15 cellular contexts compared by ENCODE assay signal in the genomic region with DNA sequence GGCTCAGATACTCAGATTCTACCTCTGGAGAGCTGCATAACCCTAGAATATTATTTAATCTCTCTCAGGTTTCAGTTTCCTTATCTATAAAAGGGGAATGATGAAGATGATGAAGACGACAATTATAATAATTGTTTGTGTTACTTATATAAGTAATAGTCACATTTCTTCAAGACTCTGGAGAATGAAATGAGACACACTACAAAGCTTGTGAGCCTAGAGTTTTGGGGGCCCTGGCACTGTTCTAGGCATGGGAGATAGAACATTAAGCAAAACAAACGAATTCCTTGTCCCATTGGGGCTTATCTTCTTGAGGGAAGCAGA. TPM values are rescaled to one million over a fixed set of nuclear protein-coding genes. Genes with fewer than 3 reads are reported as not detected.
A peak's percentile ranks its signal among the peaks of the same experiment; 100 is the strongest.
DNase-seq lines count a peak whose midpoint lies in the region; ATAC-seq, FAIRE-seq and TF ChIP-seq lines count a peak whose summit lies in the region.
"Had no signal": no experiment of that assay in that cellular context is flagged by ENCODE, and none has a peak within 500 bp of the region (broad histone marks: within the 10 kb centered on the region; RNA-seq: fewer than 3 reads in every experiment).

No MANE protein-coding gene starts in this region.

- peak overlapping the region; percentile 73 for H2AFZ ChIP-seq in keratinocyte (ENCODE audit: control insufficient read depth, low read length)

- H3K4me3 ChIP-seq in keratinocyte (ENCODE audit: control insufficient read depth in 2 of 3, extremely low read depth in 1 of 3, insufficient read depth in 2 of 3, low read depth in 1 of 3, low read length in 3 of 3) (no peak overlapping the region), testis (no peak overlapping the region), upper lobe of left lung (no peak overlapping the region)

- H3K4me3 Mint-ChIP-seq in activated naive CD4-positive, alpha-beta T cell treated with anti-CD3 and anti-CD28 coated beads, Interleukin-2, amount 50 U/mL, for 24 hours: peak overlapping the region; percentile 69
- H3K4me3 Mint-ChIP-seq in activated CD8-positive, alpha-beta T cell treated with anti-CD3 and anti-CD28 coated beads, Interleukin-2, amount 10 ng/mL, durations not matched to agents 7 days and 5 days: peak overlapping the region; percentile 23

- no peak for TF ChIP-seq EP300 in upper lobe of left lung (IDR thresholded peaks at IDR 0.05)

- H3K4me2 ChIP-seq in keratinocyte (ENCODE audit: control insufficient read depth, extremely low read depth, insufficient read depth, low read depth, low read length): peak overlapping the region; percentile 95

- no peaks in the 10 kb centered on the region for H3K9me3 ChIP-seq in keratinocyte (ENCODE audit: control insufficient read depth, low read depth, low read length)
- no peaks in the 10 kb centered on the region for H3K9me3 ChIP-seq in testis
- no peaks in the 10 kb centered on the region for H3K9me3 ChIP-seq in upper lobe of left lung

- H3K27me3 Mint-ChIP-seq in activated naive CD4-positive, alpha-beta T cell treated with anti-CD3 and anti-CD28 coated beads, Interleukin-2, amount 50 U/mL, for 24 hours: no peaks in the 10 kb centered on the region
- no peaks in the 10 kb centered on the region for H3K27me3 Mint-ChIP-seq in activated CD8-positive, alpha-beta T cell treated with anti-CD3 and anti-CD28 coated beads, Interleukin-2, amount 10 ng/mL, durations not matched to agents 7 days and 5 days (ENCODE audit: low read depth)

- H3K27ac Mint-ChIP-seq in activated naive CD4-positive, alpha-beta T cell treated with anti-CD3 and anti-CD28 coated beads, Interleukin-2, amount 50 U/mL, for 24 hours: peak overlapping the region; percentile 82
- peak overlapping the region; percentile 44 for H3K27ac Mint-ChIP-seq in activated CD8-positive, alpha-beta T cell treated with anti-CD3 and anti-CD28 coated beads, Interleukin-2, amount 10 ng/mL, durations not matched to agents 7 days and 5 days

- no peak overlapping the region for H3K9ac ChIP-seq in keratinocyte (ENCODE audit: control insufficient read depth, extremely low read depth, insufficient read depth, low read length)

- POLR2A ChIA-PET in activated CD8-positive, alpha-beta T cell treated with anti-CD3 and anti-CD28 coated beads, Interleukin-2, amount 10 ng/mL, durations not matched to agents 7 days and 5 days (lab: Charles Lee): interaction anchor here (1.2 kb wide), 1 partner anchor 341 kb away, joined by 3 read pairs; no protein-coding TSS in a partner anchor

- dilution Hi-C loops in keratinocyte (cut with MboI; ENCODE audit: extremely low pct_ligation_motif_present, low sequenced_read_pairs): no loop called here

- H3K9me1 ChIP-seq in keratinocyte (ENCODE audit: control insufficient read depth, extremely low read depth, insufficient read depth, low read length): no peaks in the 10 kb centered on the region

- no peak for ATAC-seq in activated CD8-positive, alpha-beta T cell treated with anti-CD3 and anti-CD28 coated beads, Interleukin-2, amount 10 ng/mL, durations not matched to agents 7 days and 5 days
- ATAC-seq in upper lobe of left lung (ENCODE audit: low FRiP score in 2 of 2) (no peak), HG03095 (IDR thresholded peaks at IDR 0.05; ENCODE audit: unreplicated experiment) (no peak)

- peaks cover 66% of the 10 kb centered on the region for H3K4me1 Mint-ChIP-seq in activated naive CD4-positive, alpha-beta T cell treated with anti-CD3 and anti-CD28 coated beads, Interleukin-2, amount 50 U/mL, for 24 hours
- peaks cover 69% of the 10 kb centered on the region for H3K4me1 Mint-ChIP-seq in activated CD8-positive, alpha-beta T cell treated with anti-CD3 and anti-CD28 coated beads, Interleukin-2, amount 10 ng/mL, durations not matched to agents 7 days and 5 days (ENCODE audit: low read depth)

- H3K36me3 ChIP-seq in keratinocyte (ENCODE audit: control insufficient read depth in 2 of 2, extremely low read depth in 1 of 2, insufficient read depth in 2 of 2, low read length in 2 of 2) (no peaks in the 10 kb centered on the region), testis (ENCODE audit: low read depth, missing control alignments) (no peaks in the 10 kb centered on the region), upper lobe of left lung (no peaks in the 10 kb centered on the region)

- intact Hi-C loops in testis (cut with DNase I; ENCODE audit: low total_unique reads): no loop called here

- TF ChIP-seq CTCF in keratinocyte (optimal IDR thresholded peaks at IDR 0.05 in 1 of 3, IDR thresholded peaks at IDR 0.05 in 1 of 3, conservative IDR thresholded peaks at IDR 0.05 in 1 of 3; ENCODE audit: extremely low read depth in 1 of 3, insufficient read depth in 2 of 3, low read length in 3 of 3): no peak
- TF ChIP-seq CTCF in testis (IDR thresholded peaks at IDR 0.05): no peak
- no peak for TF ChIP-seq CTCF in upper lobe of left lung (IDR thresholded peaks at IDR 0.05)

- WGBS in testis, 2 donors: 56 to 76% methylated on average over 2 of the region's 2 CpGs
- whole genome bisulfite sequencing in upper lobe of left lung, 2 donors: 78 to 83% methylated on average over 2 of the region's 2 CpGs

- H3K27ac ChIP-seq in keratinocyte (ENCODE audit: control insufficient read depth, insufficient read depth, low read length): no peak overlapping the region
- no peak overlapping the region for H3K27ac ChIP-seq in testis
- peak overlapping the region in 1 of 4 donors; percentile 5 for H3K27ac ChIP-seq in upper lobe of left lung

- H3K27me3 ChIP-seq in keratinocyte (ENCODE audit: control insufficient read depth, extremely low read depth, insufficient read depth, low read length) (no peaks in the 10 kb centered on the region), testis (no peaks in the 10 kb centered on the region), upper lobe of left lung (no peaks in the 10 kb centered on the region)

- peaks cover 22% of the 10 kb centered on the region for H3K4me1 ChIP-seq in keratinocyte (ENCODE audit: control insufficient read depth, extremely low read depth, insufficient read depth, low read length)
- H3K4me1 ChIP-seq in testis: peaks cover 17% of the 10 kb centered on the region
- peaks cover 2 to 15% (median 6%) of the 10 kb centered on the region in 4 donors for H3K4me1 ChIP-seq in upper lobe of left lung

- no peak for TF ChIP-seq POLR2A in testis (IDR thresholded peaks at IDR 0.05)
- no peak for TF ChIP-seq POLR2A in upper lobe of left lung (IDR thresholded peaks at IDR 0.05)

- no peaks in the 10 kb centered on the region for H4K20me1 ChIP-seq in keratinocyte (ENCODE audit: control insufficient read depth, extremely low read depth, insufficient read depth, low read length)

- no peak for DNase-seq in activated naive CD4-positive, alpha-beta T cell (lab: John Stamatoyannopoulos, UW)
- DNase-seq in activated CD8-positive, alpha-beta T cell treated with anti-CD3 and anti-CD28 coated beads, Interleukin-2, amount 10 ng/mL, durations not matched to agents 7 days and 5 days: peak; percentile 17
- DNase-seq in keratinocyte (ENCODE audit: low read depth, low spot score) (no peak), testis (peak; percentile 7), NCI-H2029 treated with DMSO at 0.1 percent for 48 hours (lab: John Stamatoyannopoulos, UW) (no peak), upper lobe of left lung (no peak)
- DNase-seq: amygdala; cortex of kidney; NCI-H1436; NCI-H510A; stimulated activated CD8-positive, alpha-beta memory T cell treated with anti-CD3 and anti-CD28 coated beads, Interleukin-4, amount 100 ng/mL, for 48 hours had no signal

- FAIRE-seq in keratinocyte (lab: Jason Lieb, UNC): no peak
- FAIRE-seq: RCC 7860, urothelium cell line had no signal

- H3K9me3 Mint-ChIP-seq in activated naive CD4-positive, alpha-beta T cell treated with anti-CD3 and anti-CD28 coated beads, Interleukin-2, amount 50 U/mL, for 24 hours: no peaks in the 10 kb centered on the region
- no peaks in the 10 kb centered on the region for H3K9me3 Mint-ChIP-seq in activated CD8-positive, alpha-beta T cell treated with anti-CD3 and anti-CD28 coated beads, Interleukin-2, amount 10 ng/mL, durations not matched to agents 7 days and 5 days (ENCODE audit: insufficient read depth)

- H3K79me2 ChIP-seq in keratinocyte (ENCODE audit: control insufficient read depth, insufficient read depth, low read length): peaks cover 28% of the 10 kb centered on the region

- CTCF ChIA-PET in activated CD8-positive, alpha-beta T cell treated with anti-CD3 and anti-CD28 coated beads, Interleukin-2, amount 10 ng/mL, durations not matched to agents 7 days and 5 days (lab: Charles Lee): no interaction called here

- H3K36me3 Mint-ChIP-seq in activated naive CD4-positive, alpha-beta T cell treated with anti-CD3 and anti-CD28 coated beads, Interleukin-2, amount 50 U/mL, for 24 hours: peaks cover 5% of the 10 kb centered on the region
- peaks cover 41% of the 10 kb centered on the region for H3K36me3 Mint-ChIP-seq in activated CD8-positive, alpha-beta T cell treated with anti-CD3 and anti-CD28 coated beads, Interleukin-2, amount 10 ng/mL, durations not matched to agents 7 days and 5 days (ENCODE audit: low read depth)

RNA-seq across cellular contexts. Expression of a gene that starts 5.4 kb away (rescaled TPM):
- 100 to 1,000 TPM; 104 to 113 TPM for total RNA-seq in activated CD8-positive, alpha-beta T cell treated with anti-CD3 and anti-CD28 coated beads, Interleukin-2, amount 10 ng/mL, durations not matched to agents 7 days and 5 days
- polyA plus RNA-seq in keratinocyte (16.9 to 19.1 TPM (median 17.3 TPM) in 3 replicates), testis (ENCODE audit: insufficient read depth, low read depth, low replicate concordance) (47.3 TPM)
- 13.1 TPM for polyA plus RNA-seq in keratinocyte (2011; ENCODE audit: low read depth)
- polyA plus RNA-seq in keratinocyte (2011; cell fraction: cytosol; rRNA removed): 7.4 and 10.7 TPM in 2 replicates
- 25.3 and 32.5 TPM in 2 replicates for polyA plus RNA-seq in keratinocyte (2011; cell fraction: nucleus; rRNA removed)
- polyA plus RNA-seq in keratinocyte (2012; ENCODE audit: low replicate concordance): 23.6 and 26.4 TPM in 2 replicates
- polyA minus RNA-seq in keratinocyte: 33.8 to 58.6 TPM (median 48.4 TPM) in 3 replicates
- polyA minus RNA-seq in keratinocyte (2011; cell fraction: cytosol; rRNA and poly(A)+ RNA removed): 14.0 TPM
- 53.1 and 94.6 TPM in 2 replicates for polyA minus RNA-seq in keratinocyte (2011; cell fraction: nucleus; rRNA and poly(A)+ RNA removed)
- total RNA-seq in testis (10 to 100 TPM; 48.6 to 61.2 TPM), upper lobe of left lung (10 to 100 TPM; 18.7 to 38.4 (median 33.9) TPM)

Comparison
In these comparisons a context has a peak if more than half of its experiments do, and no peak if none do; other contexts are left out.
1. DNase-seq: peak in activated CD8-positive, alpha-beta T cell treated with anti-CD3 and anti-CD28 coated beads, Interleukin-2, amount 10 ng/mL, durations not matched to agents 7 days and 5 days (single experiment) and testis (single experiment); none in activated naive CD4-positive, alpha-beta T cell (0 of 4), keratinocyte (single experiment), NCI-H2029 treated with DMSO at 0.1 percent for 48 hours (single experiment) and upper lobe of left lung (0 of 2).